ENCODE assay signal across 8 cellular contexts in genomic region chr19:40285353-40286234, GRCh38. TPM values are rescaled to one million over a fixed set of nuclear protein-coding genes. Genes with fewer than 3 reads are reported as not detected.
A peak's percentile ranks its signal among the peaks of the same experiment; 100 is the strongest.
DNase-seq lines count a peak whose midpoint lies in the region; ATAC-seq and TF ChIP-seq lines count a peak whose summit lies in the region.

No MANE protein-coding gene starts in this region.

- H3K27ac ChIP-seq in thymus (ENCODE audit: low read depth) = peak overlapping the region; percentile 99

- TF ChIP-seq CTCF in GM12864 (IDR thresholded peaks at IDR 0.05; ENCODE audit: low read depth, low read length, missing control alignments) (no peak), osteocyte (IDR thresholded peaks at IDR 0.05) (no peak)

- peak overlapping the region; percentile 100 for H3K27ac Mint-ChIP-seq in osteocyte (ENCODE audit: unreplicated experiment)

- H3K27me3 ChIP-seq in thymus (ENCODE audit: control insufficient read depth, insufficient read depth) = no peaks in the 10 kb centered on the region

- H3K4me1 Mint-ChIP-seq in osteocyte (ENCODE audit: unreplicated experiment) = peaks cover 27% of the 10 kb centered on the region

- H3K9me3 ChIP-seq in thymus (ENCODE audit: control insufficient read depth) = no peaks in the 10 kb centered on the region

- H3K9me3 Mint-ChIP-seq in osteocyte (ENCODE audit: unreplicated experiment) = no peaks in the 10 kb centered on the region

- peaks cover 15% of the 10 kb centered on the region for H3K4me1 ChIP-seq in thymus (ENCODE audit: control insufficient read depth, insufficient read depth, low read length)

- 18% methylated on average over 42 of the region's 42 CpGs for WGBS in thymus

- no peaks in the 10 kb centered on the region for H3K27me3 Mint-ChIP-seq in osteocyte (ENCODE audit: unreplicated experiment)

- peak overlapping the region; percentile 75 for H3K4me3 Mint-ChIP-seq in osteocyte (ENCODE audit: unreplicated experiment)

- ATAC-seq in HG02642 (IDR thresholded peaks at IDR 0.05; ENCODE audit: poor library complexity, unreplicated experiment) (peak; percentile 89), Right ventricle myocardium inferior (peak; percentile 97)

- no peaks in the 10 kb centered on the region for H3K36me3 Mint-ChIP-seq in osteocyte (ENCODE audit: unreplicated experiment)

- intact Hi-C loops in Right ventricle myocardium inferior (cut with DNase I) = loop anchor here (2.0 to 10.0 kb wide), 2 partner anchors 43 to 1431 kb away; no protein-coding TSS in a partner anchor

- H3K4me3 ChIP-seq in GM12864 (ENCODE audit: low read depth, low read length) (peak overlapping the region; percentile 78), thymus (ENCODE audit: low read length) (peak overlapping the region; percentile 76)

- peaks cover 8% of the 10 kb centered on the region for H3K36me3 ChIP-seq in thymus (ENCODE audit: control insufficient read depth, insufficient read depth)

- DNase-seq in GM12864 (ENCODE audit: low read depth) = peak; percentile 99
- DNase-seq in NCI-H1105 (lab: John Stamatoyannopoulos, UW) = peak; percentile 98
- DNase-seq in SKM-1 (lab: John Stamatoyannopoulos, UW; ENCODE audit: unreplicated experiment) = peak; percentile 99
- peak; percentile 96 for DNase-seq in activated naive CD8-positive, alpha-beta T cell treated with anti-CD3 and anti-CD28 coated beads, Interleukin-2, amount 50 U/mL, for 16 hours (ENCODE audit: low read depth, low spot score)
- peak; percentile 98 for DNase-seq in Right ventricle myocardium inferior (ENCODE audit: missing footprints)
- peak; percentile 99 for DNase-seq in osteocyte (ENCODE audit: extremely low spot score, unreplicated experiment)

RNA-seq across cellular contexts. Expression of gene AKT2, which starts 0.4 kb away (rescaled TPM):
- total RNA-seq in Right ventricle myocardium inferior (114 TPM), osteocyte (152 and 156 TPM in 2 replicates)
- 110 TPM for polyA plus RNA-seq in thymus

RNA-seq across cellular contexts. Expression of gene CCNP, which starts 59.1 kb away (rescaled TPM):
- total RNA-seq in Right ventricle myocardium inferior = not detected
- 0.51 and 0.57 TPM in 2 replicates for total RNA-seq in osteocyte
- polyA plus RNA-seq in thymus = 0.34 TPM

Comparison
In these comparisons a context has a peak if more than half of its experiments do, and no peak if none do; other contexts are left out.
1. Peak in every context shown above with its lines: DNase-seq, ATAC-seq, H3K4me3 ChIP-seq and H3K27ac ChIP-seq.